8 cellular contexts compared by ENCODE assay signal in the genomic region with DNA sequence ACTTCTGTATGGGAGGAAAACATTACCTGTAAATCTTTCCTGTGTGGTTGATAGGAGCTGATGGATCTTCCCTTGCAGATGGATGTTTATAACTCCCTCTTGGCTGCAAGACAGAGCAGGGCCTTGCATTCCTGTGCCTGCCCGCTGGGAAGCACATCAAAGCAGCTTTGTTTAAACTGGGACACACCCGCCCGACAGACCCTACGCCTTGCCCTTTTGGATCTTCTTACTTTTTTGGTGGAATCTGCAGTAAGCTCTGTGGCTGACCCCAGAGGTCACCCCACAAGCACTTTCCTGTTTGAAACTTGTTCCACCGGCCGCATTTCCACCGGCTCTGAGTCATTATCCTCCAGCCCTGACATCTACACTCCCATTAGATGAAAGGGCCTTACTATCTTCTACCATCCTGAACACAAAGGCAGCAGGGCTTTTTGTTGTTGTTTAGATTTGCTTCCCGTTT.
A peak's percentile ranks its signal among the peaks of the same experiment; 100 is the strongest.
DNase-seq lines count a peak whose midpoint lies in the region; ATAC-seq, FAIRE-seq and TF ChIP-seq lines count a peak whose summit lies in the region.

No MANE protein-coding gene starts in this region.

- no peak overlapping the region for H3K4me3 Mint-ChIP-seq in activated naive CD4-positive, alpha-beta T cell treated with anti-CD3 and anti-CD28 coated beads for 36 hours
- H3K4me3 Mint-ChIP-seq in activated naive CD4-positive, alpha-beta T cell treated with anti-CD3 and anti-CD28 coated beads, Interleukin-2, amount 10 ng/mL, durations not matched to agents 7 days and 5 days: no peak overlapping the region
- H3K4me3 Mint-ChIP-seq in stimulated activated effector memory CD8-positive, alpha-beta T cell treated with anti-CD3 and anti-CD28 coated beads, Interleukin-12 subunit alpha, Interleukin-12 subunit beta, amount 100 ng/mL, for 72 hours: peak overlapping the region; percentile 28

- H3K9me3 ChIP-seq in keratinocyte (ENCODE audit: control insufficient read depth, low read depth, low read length): no peaks in the 10 kb centered on the region

- H3K4me1 Mint-ChIP-seq in activated naive CD4-positive, alpha-beta T cell treated with anti-CD3 and anti-CD28 coated beads for 36 hours (ENCODE audit: low read depth): peaks cover 11% of the 10 kb centered on the region
- H3K4me1 Mint-ChIP-seq in activated naive CD4-positive, alpha-beta T cell treated with anti-CD3 and anti-CD28 coated beads, Interleukin-2, amount 10 ng/mL, durations not matched to agents 7 days and 5 days: peaks cover 33% of the 10 kb centered on the region
- peaks cover 28% of the 10 kb centered on the region for H3K4me1 Mint-ChIP-seq in stimulated activated effector memory CD8-positive, alpha-beta T cell treated with anti-CD3 and anti-CD28 coated beads, Interleukin-12 subunit alpha, Interleukin-12 subunit beta, amount 100 ng/mL, for 72 hours

- DNase-seq in activated naive CD4-positive, alpha-beta T cell treated with anti-CD3 and anti-CD28 coated beads for 36 hours: peak; percentile 32
- DNase-seq in activated naive CD4-positive, alpha-beta T cell (lab: John Stamatoyannopoulos, UW): no peak
- peak; percentile 66 for DNase-seq in activated naive CD4-positive, alpha-beta T cell treated with anti-CD3 and anti-CD28 coated beads, Interleukin-2, amount 10 ng/mL, durations not matched to agents 7 days and 5 days
- DNase-seq in keratinocyte (ENCODE audit: low read depth, low spot score) (peak; percentile 83), NCI-H510A treated with DMSO at 0.1 percent for 48 hours (lab: John Stamatoyannopoulos, UW) (no peak), NCI-H2196 treated with DMSO at 0.1 percent for 48 hours (lab: John Stamatoyannopoulos, UW; ENCODE audit: unreplicated experiment) (no peak), D341Med (ENCODE audit: low spot score) (no peak)
- DNase-seq in stimulated activated effector memory CD8-positive, alpha-beta T cell treated with anti-CD3 and anti-CD28 coated beads, Interleukin-12 subunit alpha, Interleukin-12 subunit beta, amount 100 ng/mL, for 72 hours (ENCODE audit: low spot score in 2 of 2): peak in 1 of 2 donors; percentile 4

- peak; percentile 95 for ATAC-seq in stimulated activated effector memory CD8-positive, alpha-beta T cell treated with anti-CD3 and anti-CD28 coated beads, Interleukin-12 subunit alpha, Interleukin-12 subunit beta, amount 100 ng/mL, for 72 hours

- H3K36me3 Mint-ChIP-seq in activated naive CD4-positive, alpha-beta T cell treated with anti-CD3 and anti-CD28 coated beads for 36 hours (ENCODE audit: low read depth): no peaks in the 10 kb centered on the region
- peaks cover 9% of the 10 kb centered on the region for H3K36me3 Mint-ChIP-seq in activated naive CD4-positive, alpha-beta T cell treated with anti-CD3 and anti-CD28 coated beads, Interleukin-2, amount 10 ng/mL, durations not matched to agents 7 days and 5 days
- H3K36me3 Mint-ChIP-seq in stimulated activated effector memory CD8-positive, alpha-beta T cell treated with anti-CD3 and anti-CD28 coated beads, Interleukin-12 subunit alpha, Interleukin-12 subunit beta, amount 100 ng/mL, for 72 hours: no peaks in the 10 kb centered on the region

- peak; percentile 98 for FAIRE-seq in keratinocyte (lab: Jason Lieb, UNC)

- no peaks in the 10 kb centered on the region for H3K36me3 ChIP-seq in keratinocyte (ENCODE audit: control insufficient read depth in 2 of 2, extremely low read depth in 1 of 2, insufficient read depth in 2 of 2, low read length in 2 of 2)

- peak in 1 of 3 experiments; percentile 2 for TF ChIP-seq CTCF in keratinocyte (optimal IDR thresholded peaks at IDR 0.05 in 1 of 3, IDR thresholded peaks at IDR 0.05 in 1 of 3, conservative IDR thresholded peaks at IDR 0.05 in 1 of 3; ENCODE audit: extremely low read depth in 1 of 3, insufficient read depth in 2 of 3, low read length in 3 of 3)

- no peaks in the 10 kb centered on the region for H3K27me3 Mint-ChIP-seq in activated naive CD4-positive, alpha-beta T cell treated with anti-CD3 and anti-CD28 coated beads for 36 hours (ENCODE audit: low read depth)
- no peaks in the 10 kb centered on the region for H3K27me3 Mint-ChIP-seq in activated naive CD4-positive, alpha-beta T cell treated with anti-CD3 and anti-CD28 coated beads, Interleukin-2, amount 10 ng/mL, durations not matched to agents 7 days and 5 days

- H3K4me1 ChIP-seq in keratinocyte (ENCODE audit: control insufficient read depth, extremely low read depth, insufficient read depth, low read length): peaks cover 47% of the 10 kb centered on the region

- intact Hi-C loops in activated naive CD4-positive, alpha-beta T cell treated with anti-CD3 and anti-CD28 coated beads for 36 hours (cut with micrococcal nuclease): no loop called here

- no peak overlapping the region for H3K27ac Mint-ChIP-seq in activated naive CD4-positive, alpha-beta T cell treated with anti-CD3 and anti-CD28 coated beads for 36 hours
- peak overlapping the region; percentile 85 for H3K27ac Mint-ChIP-seq in activated naive CD4-positive, alpha-beta T cell treated with anti-CD3 and anti-CD28 coated beads, Interleukin-2, amount 10 ng/mL, durations not matched to agents 7 days and 5 days
- no peak overlapping the region for H3K27ac Mint-ChIP-seq in stimulated activated effector memory CD8-positive, alpha-beta T cell treated with anti-CD3 and anti-CD28 coated beads, Interleukin-12 subunit alpha, Interleukin-12 subunit beta, amount 100 ng/mL, for 72 hours

- no peaks in the 10 kb centered on the region for H3K79me2 ChIP-seq in keratinocyte (ENCODE audit: control insufficient read depth, insufficient read depth, low read length)

- no peak overlapping the region for H3K4me3 ChIP-seq in keratinocyte (ENCODE audit: control insufficient read depth in 2 of 3, extremely low read depth in 1 of 3, insufficient read depth in 2 of 3, low read depth in 1 of 3, low read length in 3 of 3)

- no peaks in the 10 kb centered on the region for H3K9me3 Mint-ChIP-seq in activated naive CD4-positive, alpha-beta T cell treated with anti-CD3 and anti-CD28 coated beads for 36 hours
- H3K9me3 Mint-ChIP-seq in activated naive CD4-positive, alpha-beta T cell treated with anti-CD3 and anti-CD28 coated beads, Interleukin-2, amount 10 ng/mL, durations not matched to agents 7 days and 5 days: peaks cover 5% of the 10 kb centered on the region
- H3K9me3 Mint-ChIP-seq in stimulated activated effector memory CD8-positive, alpha-beta T cell treated with anti-CD3 and anti-CD28 coated beads, Interleukin-12 subunit alpha, Interleukin-12 subunit beta, amount 100 ng/mL, for 72 hours: no peaks in the 10 kb centered on the region

- no peaks in the 10 kb centered on the region for H3K27me3 ChIP-seq in keratinocyte (ENCODE audit: control insufficient read depth, extremely low read depth, insufficient read depth, low read length)

- H2AFZ ChIP-seq in keratinocyte (ENCODE audit: control insufficient read depth, low read length): no peak overlapping the region

- H3K27ac ChIP-seq in keratinocyte (ENCODE audit: control insufficient read depth, insufficient read depth, low read length): peak overlapping the region; percentile 36

- CTCF ChIA-PET in activated naive CD4-positive, alpha-beta T cell treated with anti-CD3 and anti-CD28 coated beads for 36 hours (lab: Charles Lee): interaction anchor here (0.6 kb wide), 1 partner anchor 245 kb away, joined by 5 read pairs; no protein-coding TSS in a partner anchor
- CTCF ChIA-PET in activated naive CD4-positive, alpha-beta T cell treated with anti-CD3 and anti-CD28 coated beads, Interleukin-2, amount 10 ng/mL, durations not matched to agents 7 days and 5 days (lab: Charles Lee): no interaction called here

- no peak overlapping the region for H3K9ac ChIP-seq in keratinocyte (ENCODE audit: control insufficient read depth, extremely low read depth, insufficient read depth, low read length)

- H3K9me1 ChIP-seq in keratinocyte (ENCODE audit: control insufficient read depth, extremely low read depth, insufficient read depth, low read length): no peaks in the 10 kb centered on the region

- H3K4me2 ChIP-seq in keratinocyte (ENCODE audit: control insufficient read depth, extremely low read depth, insufficient read depth, low read depth, low read length): peak overlapping the region; percentile 50

- no peaks in the 10 kb centered on the region for H4K20me1 ChIP-seq in keratinocyte (ENCODE audit: control insufficient read depth, extremely low read depth, insufficient read depth, low read length)

- dilution Hi-C loops in keratinocyte (cut with MboI; ENCODE audit: extremely low pct_ligation_motif_present, low sequenced_read_pairs): no loop called here

Comparison
In these comparisons a context has a peak if more than half of its experiments do, and no peak if none do; other contexts are left out.
1. DNase-seq: peak in activated naive CD4-positive, alpha-beta T cell treated with anti-CD3 and anti-CD28 coated beads for 36 hours (single experiment), activated naive CD4-positive, alpha-beta T cell treated with anti-CD3 and anti-CD28 coated beads, Interleukin-2, amount 10 ng/mL, durations not matched to agents 7 days and 5 days (single experiment) and keratinocyte (single experiment); none in activated naive CD4-positive, alpha-beta T cell (0 of 4), NCI-H510A treated with DMSO at 0.1 percent for 48 hours (single experiment), NCI-H2196 treated with DMSO at 0.1 percent for 48 hours (single experiment) and D341Med (single experiment).